12 cellular contexts compared by ENCODE assay signal in genomic region chr18:73891572-73892421, GRCh38.
DNase-seq lines count a peak whose midpoint lies in the region; ATAC-seq and TF ChIP-seq lines count a peak whose summit lies in the region.
"Had no signal": no experiment of that assay in that cellular context is flagged by ENCODE, and none has a peak within 500 bp of the region (broad histone marks: within the 10 kb centered on the region; RNA-seq: fewer than 3 reads in every experiment).

No MANE protein-coding gene starts in this region.

- no CpG with 5 or more reads among the region's 20 CpGs for WGBS in trophoblast cell (ENCODE audit: extremely low coverage, insufficient coverage, insufficient read length)

- peak; percentile 10 for DNase-seq in activated CD4-positive, alpha-beta memory T cell treated with anti-CD3 and anti-CD28 coated beads for 36 hours
- DNase-seq in activated CD4-positive, alpha-beta memory T cell treated with anti-CD3 and anti-CD28 coated beads, Interleukin-2, amount 10 ng/mL, durations not matched to agents 7 days and 5 days, result no peak
- DNase-seq in NCI-H146 (lab: John Stamatoyannopoulos, UW), result peak; percentile 70
- peak; percentile 60 for DNase-seq in ecto neural progenitor cell (ENCODE audit: low spot score)
- DNase-seq in progenitor cell of endocrine pancreas (ENCODE audit: low spot score, unreplicated experiment), result peak; percentile 23
- DNase-seq in cortex of kidney (lab: John Stamatoyannopoulos, UW), result no peak
- no peak for DNase-seq in trophoblast cell
- DNase-seq: GDM1, MM.1S had no signal

- no peak overlapping the region for H2BK120ac ChIP-seq in trophoblast cell (ENCODE audit: insufficient read depth, low read length, poor library complexity)

- H3K4ac ChIP-seq in trophoblast cell (ENCODE audit: low read depth, low read length), result no peak overlapping the region

- no peaks in the 10 kb centered on the region for H3K9me3 Mint-ChIP-seq in activated CD4-positive, alpha-beta memory T cell treated with anti-CD3 and anti-CD28 coated beads for 36 hours
- H3K9me3 Mint-ChIP-seq in activated CD4-positive, alpha-beta memory T cell treated with anti-CD3 and anti-CD28 coated beads, Interleukin-2, amount 10 ng/mL, durations not matched to agents 7 days and 5 days, result no peaks in the 10 kb centered on the region
- no peaks in the 10 kb centered on the region for H3K9me3 Mint-ChIP-seq in progenitor cell of endocrine pancreas (ENCODE audit: low read depth)
- H3K9me3 Mint-ChIP-seq: T-helper 1 cell treated with Interleukin-12 subunit alpha and Interleukin-12 subunit beta and Interleukin-4 antibody, amounts not matched to agents 30 μg/mL and 1 μg/mL, for 36 hours had no signal

- no peak overlapping the region for H4K91ac ChIP-seq in trophoblast cell (ENCODE audit: low read depth, low read length)

- no peaks in the 10 kb centered on the region for H3K4me1 Mint-ChIP-seq in activated CD4-positive, alpha-beta memory T cell treated with anti-CD3 and anti-CD28 coated beads for 36 hours (ENCODE audit: low read depth)
- no peaks in the 10 kb centered on the region for H3K4me1 Mint-ChIP-seq in activated CD4-positive, alpha-beta memory T cell treated with anti-CD3 and anti-CD28 coated beads, Interleukin-2, amount 10 ng/mL, durations not matched to agents 7 days and 5 days
- H3K4me1 Mint-ChIP-seq in progenitor cell of endocrine pancreas (ENCODE audit: low read depth), result peaks cover 54% of the 10 kb centered on the region

- H3K79me2 ChIP-seq in trophoblast cell (ENCODE audit: control insufficient read depth, insufficient read depth, low read length, poor library complexity), result no peaks in the 10 kb centered on the region

- no peak overlapping the region for H4K8ac ChIP-seq in trophoblast cell (ENCODE audit: low read depth, low read length)

- H2AK5ac ChIP-seq in trophoblast cell (ENCODE audit: low read length), result no peak overlapping the region

- no peaks in the 10 kb centered on the region for H3K27me3 ChIP-seq in trophoblast cell (ENCODE audit: insufficient read depth, low read length)
- H3K27me3 ChIP-seq: neutrophil had no signal

- no peaks in the 10 kb centered on the region for H3K36me3 ChIP-seq in trophoblast cell (ENCODE audit: control insufficient read depth in 1 of 2, insufficient read depth in 2 of 2, low read length in 2 of 2)
- H3K36me3 ChIP-seq: neutrophil had no signal

- no peaks in the 10 kb centered on the region for H3K36me3 Mint-ChIP-seq in activated CD4-positive, alpha-beta memory T cell treated with anti-CD3 and anti-CD28 coated beads for 36 hours
- no peaks in the 10 kb centered on the region for H3K36me3 Mint-ChIP-seq in activated CD4-positive, alpha-beta memory T cell treated with anti-CD3 and anti-CD28 coated beads, Interleukin-2, amount 10 ng/mL, durations not matched to agents 7 days and 5 days (ENCODE audit: low read depth)
- no peaks in the 10 kb centered on the region for H3K36me3 Mint-ChIP-seq in progenitor cell of endocrine pancreas (ENCODE audit: insufficient read depth)

- no peak overlapping the region for H3K4me2 ChIP-seq in trophoblast cell (ENCODE audit: low read length)

- no peak overlapping the region for H2BK12ac ChIP-seq in trophoblast cell (ENCODE audit: low read length)

- H3K27ac Mint-ChIP-seq in activated CD4-positive, alpha-beta memory T cell treated with anti-CD3 and anti-CD28 coated beads for 36 hours, result no peak overlapping the region
- H3K27ac Mint-ChIP-seq in activated CD4-positive, alpha-beta memory T cell treated with anti-CD3 and anti-CD28 coated beads, Interleukin-2, amount 10 ng/mL, durations not matched to agents 7 days and 5 days, result no peak overlapping the region
- peak overlapping the region; percentile 66 for H3K27ac Mint-ChIP-seq in progenitor cell of endocrine pancreas
- H3K27ac Mint-ChIP-seq: T-helper 1 cell treated with Interleukin-12 subunit alpha and Interleukin-12 subunit beta and Interleukin-4 antibody, amounts not matched to agents 30 μg/mL and 1 μg/mL, for 36 hours had no signal

- no peak overlapping the region for H3K4me3 Mint-ChIP-seq in activated CD4-positive, alpha-beta memory T cell treated with anti-CD3 and anti-CD28 coated beads for 36 hours
- no peak overlapping the region for H3K4me3 Mint-ChIP-seq in activated CD4-positive, alpha-beta memory T cell treated with anti-CD3 and anti-CD28 coated beads, Interleukin-2, amount 10 ng/mL, durations not matched to agents 7 days and 5 days
- no peak overlapping the region for H3K4me3 Mint-ChIP-seq in progenitor cell of endocrine pancreas (ENCODE audit: low read depth)
- H3K4me3 Mint-ChIP-seq: T-helper 1 cell treated with Interleukin-12 subunit alpha and Interleukin-12 subunit beta and Interleukin-4 antibody, amounts not matched to agents 30 μg/mL and 1 μg/mL, for 36 hours had no signal

- POLR2A ChIA-PET in activated CD4-positive, alpha-beta memory T cell treated with anti-CD3 and anti-CD28 coated beads for 36 hours (lab: Charles Lee), result no interaction called here
- POLR2A ChIA-PET in activated CD4-positive, alpha-beta memory T cell treated with anti-CD3 and anti-CD28 coated beads, Interleukin-2, amount 10 ng/mL, durations not matched to agents 7 days and 5 days (lab: Charles Lee), result no interaction called here

- H3K14ac ChIP-seq in trophoblast cell (ENCODE audit: low read length), result no peak overlapping the region

- H2BK5ac ChIP-seq in trophoblast cell (ENCODE audit: low read depth, low read length, poor library complexity), result no peak overlapping the region

- CTCF ChIA-PET in activated CD4-positive, alpha-beta memory T cell treated with anti-CD3 and anti-CD28 coated beads for 36 hours (lab: Charles Lee), result no interaction called here
- CTCF ChIA-PET in activated CD4-positive, alpha-beta memory T cell treated with anti-CD3 and anti-CD28 coated beads, Interleukin-2, amount 10 ng/mL, durations not matched to agents 7 days and 5 days (lab: Charles Lee), result no interaction called here

- H3K23ac ChIP-seq in trophoblast cell (ENCODE audit: low read length), result no peak overlapping the region

- intact Hi-C loops in activated CD4-positive, alpha-beta memory T cell treated with anti-CD3 and anti-CD28 coated beads for 36 hours (cut with micrococcal nuclease), result no loop called here

- no peaks in the 10 kb centered on the region for H3K9me3 ChIP-seq in trophoblast cell (ENCODE audit: insufficient read depth, low read depth, low read length)
- H3K9me3 ChIP-seq: neutrophil had no signal

- no peaks in the 10 kb centered on the region for H3K27me3 Mint-ChIP-seq in activated CD4-positive, alpha-beta memory T cell treated with anti-CD3 and anti-CD28 coated beads for 36 hours
- H3K27me3 Mint-ChIP-seq in activated CD4-positive, alpha-beta memory T cell treated with anti-CD3 and anti-CD28 coated beads, Interleukin-2, amount 10 ng/mL, durations not matched to agents 7 days and 5 days, result no peaks in the 10 kb centered on the region
- H3K27me3 Mint-ChIP-seq in progenitor cell of endocrine pancreas, result no peaks in the 10 kb centered on the region

- TF ChIP-seq CTCF in progenitor cell of endocrine pancreas (IDR thresholded peaks at IDR 0.05; ENCODE audit: unreplicated experiment), result peak; percentile 51

- H3K79me1 ChIP-seq in trophoblast cell (ENCODE audit: low read length), result no peaks in the 10 kb centered on the region

- no peak overlapping the region for H4K12ac ChIP-seq in trophoblast cell (ENCODE audit: low read depth, low read length)

- H3K4me1 ChIP-seq in trophoblast cell (ENCODE audit: control insufficient read depth in 1 of 2, insufficient read depth in 2 of 2, low read length in 2 of 2), result peaks cover 6% of the 10 kb centered on the region in 2 experiments

- no peak overlapping the region for H3K4me3 ChIP-seq in trophoblast cell (ENCODE audit: low read depth, low read length)

- H3K18ac ChIP-seq in trophoblast cell (ENCODE audit: low read length), result no peak overlapping the region

- H2AFZ ChIP-seq in trophoblast cell (ENCODE audit: insufficient read depth, low read length, poor library complexity), result no peak overlapping the region

- no peak overlapping the region for H3K9ac ChIP-seq in trophoblast cell (ENCODE audit: low read length)

- no peak for ATAC-seq in HG02610 (IDR thresholded peaks at IDR 0.05; ENCODE audit: unreplicated experiment)

- H3K27ac ChIP-seq in trophoblast cell (ENCODE audit: low read depth, low read length), result no peak overlapping the region
- H3K27ac ChIP-seq: neutrophil had no signal

Comparison
In these comparisons a context has a peak if more than half of its experiments do, and no peak if none do; other contexts are left out.
1. DNase-seq: peak in activated CD4-positive, alpha-beta memory T cell treated with anti-CD3 and anti-CD28 coated beads for 36 hours (single experiment), NCI-H146 (single experiment), ecto neural progenitor cell (single experiment) and progenitor cell of endocrine pancreas (single experiment); none in activated CD4-positive, alpha-beta memory T cell treated with anti-CD3 and anti-CD28 coated beads, Interleukin-2, amount 10 ng/mL, durations not matched to agents 7 days and 5 days (single experiment), cortex of kidney (single experiment) and trophoblast cell (0 of 2).